In genomic region chr2:212147921-212148513, GRCh38 we compare ENCODE assay signal across 11 cellular contexts.
DNase-seq lines count a peak whose midpoint lies in the region; ATAC-seq, FAIRE-seq and TF ChIP-seq lines count a peak whose summit lies in the region.
"Had no signal": no experiment of that assay in that cellular context is flagged by ENCODE, and none has a peak within 500 bp of the region (broad histone marks: within the 10 kb centered on the region; RNA-seq: fewer than 3 reads in every experiment).

No MANE protein-coding gene starts in this region.

- no peak overlapping the region for H3K4me2 ChIP-seq in SU-DHL-6 (ENCODE audit: low read depth, low read length, poor library complexity, severe bottlenecking)

- no peak overlapping the region for H3K27ac Mint-ChIP-seq in T-cell
- H3K27ac Mint-ChIP-seq: naive thymus-derived CD8-positive, alpha-beta T cell had no signal

- DNase-seq in GM10266 (ENCODE audit: extremely low spot score) = no peak
- peak; percentile 12 for DNase-seq in iris pigment epithelial cell (ENCODE audit: low read depth)
- DNase-seq in T-cell = no peak
- DNase-seq in WERI-Rb-1 = no peak
- no peak for DNase-seq in SK-N-DZ (ENCODE audit: low spot score)
- no peak for DNase-seq in cortex of kidney (lab: John Stamatoyannopoulos, UW)
- DNase-seq: GDM1; MV-4-11; naive thymus-derived CD8-positive, alpha-beta T cell had no signal

- POLR2A ChIA-PET in T-cell (lab: Charles Lee) = no interaction called here

- ATAC-seq in T-cell (replicated peaks in 1 of 4) = no peak
- ATAC-seq: naive thymus-derived CD8-positive, alpha-beta T cell had no signal

- no peaks in the 10 kb centered on the region for H4K20me1 ChIP-seq in SU-DHL-6 (ENCODE audit: low read depth, low read length)

- H3K27ac ChIP-seq in SU-DHL-6 (ENCODE audit: low read depth, low read length) (no peak overlapping the region), WERI-Rb-1 (no peak overlapping the region)

- H3F3A ChIP-seq in SU-DHL-6 (ENCODE audit: insufficient read depth) = no peaks in the 10 kb centered on the region

- TF ChIP-seq CTCF in GM10266 (IDR thresholded peaks at IDR 0.05; ENCODE audit: control insufficient read depth, insufficient read depth, low read depth, missing control alignments) = peak; percentile 4
- peak; percentile 49 for TF ChIP-seq CTCF in SU-DHL-6 (IDR thresholded peaks at IDR 0.05; ENCODE audit: insufficient read depth, low read length, poor library complexity, severe bottlenecking)
- TF ChIP-seq CTCF in WERI-Rb-1 (IDR thresholded peaks at IDR 0.05; ENCODE audit: low read depth, low read length) = no peak

- H3K9ac ChIP-seq in SU-DHL-6 (ENCODE audit: low read length) = no peak overlapping the region

- H3K9me3 ChIP-seq in SU-DHL-6 (ENCODE audit: insufficient read depth, low read length) = no peaks in the 10 kb centered on the region
- no peaks in the 10 kb centered on the region for H3K9me3 ChIP-seq in WERI-Rb-1 (ENCODE audit: severe bottlenecking)

- H3K36me3 Mint-ChIP-seq in T-cell = no peaks in the 10 kb centered on the region
- H3K36me3 Mint-ChIP-seq: naive thymus-derived CD8-positive, alpha-beta T cell had no signal

- CTCF ChIA-PET in T-cell (lab: Charles Lee) = no interaction called here

- H3K27me3 Mint-ChIP-seq in T-cell = no peaks in the 10 kb centered on the region
- H3K27me3 Mint-ChIP-seq: naive thymus-derived CD8-positive, alpha-beta T cell had no signal

- no peaks in the 10 kb centered on the region for H3K79me2 ChIP-seq in SU-DHL-6 (ENCODE audit: insufficient read depth, low read length)

- H2AFZ ChIP-seq in SU-DHL-6 (ENCODE audit: low read depth, low read length, severe bottlenecking) = no peak overlapping the region

- H3K4me3 ChIP-seq in SU-DHL-6 (ENCODE audit: insufficient read depth, low read length, poor library complexity, severe bottlenecking) (no peak overlapping the region), WERI-Rb-1 (ENCODE audit: low read depth, low read length) (no peak overlapping the region)

- H3K27me3 ChIP-seq in SU-DHL-6 (ENCODE audit: low read length) = no peaks in the 10 kb centered on the region
- H3K27me3 ChIP-seq in WERI-Rb-1 (ENCODE audit: insufficient read depth, low read depth, severe bottlenecking) = no peaks in the 10 kb centered on the region

- H3K4me3 Mint-ChIP-seq in T-cell = no peak overlapping the region
- H3K4me3 Mint-ChIP-seq: naive thymus-derived CD8-positive, alpha-beta T cell had no signal

- no peaks in the 10 kb centered on the region for H3K9me2 ChIP-seq in SU-DHL-6 (replicated peaks; ENCODE audit: insufficient read depth, low read length)

- peak; percentile 95 for FAIRE-seq in A204.1 (lab: Jason Lieb, UNC)

- H3K36me3 ChIP-seq in SU-DHL-6 (ENCODE audit: low read length) = no peaks in the 10 kb centered on the region
- H3K36me3 ChIP-seq in WERI-Rb-1 = no peaks in the 10 kb centered on the region

- H3K9me3 Mint-ChIP-seq in T-cell = peaks cover 3 to 6% (median 3%) of the 10 kb centered on the region in 3 donors

- no peaks in the 10 kb centered on the region for H3K4me1 Mint-ChIP-seq in T-cell
- H3K4me1 Mint-ChIP-seq: naive thymus-derived CD8-positive, alpha-beta T cell had no signal
